In genomic region chr2:71263386-71263785, GRCh38 we compare ENCODE assay signal across 2 cellular contexts.
TF ChIP-seq lines count a peak whose summit lies in the region.

No MANE protein-coding gene starts in this region.

TF ChIP-seq in HepG2, 621 proteins besides CTCF, POLR2A, EP300 and RAD21:
- TF ChIP-seq SOX5 (CRISPR knock-in tag; IDR thresholded peaks at IDR 0.05; ENCODE audit: borderline replicate concordance) (no peak), SATB2 (CRISPR knock-in tag; IDR thresholded peaks at IDR 0.05) (no peak), ZNF232 (CRISPR knock-in tag; IDR thresholded peaks at IDR 0.05; ENCODE audit: borderline replicate concordance) (no peak), HOXA5 (CRISPR knock-in tag; IDR thresholded peaks at IDR 0.05) (no peak), ATF1 (CRISPR knock-in tag; IDR thresholded peaks at IDR 0.05) (no peak), TAF15 (IDR thresholded peaks at IDR 0.05; ENCODE audit: low read depth, low read length, poor library complexity, severe bottlenecking) (no peak), ESRRA (CRISPR knock-in tag; IDR thresholded peaks at IDR 0.05; ENCODE audit: low read depth) (no peak), MAFK (conservative IDR thresholded peaks at IDR 0.05 in 1 of 2, IDR thresholded peaks at IDR 0.05 in 1 of 2; ENCODE audit: low read length in 2 of 2) (peak; percentile 41 to 74; a peak in 2 of 4 replicates), KDM5B (CRISPR knock-in tag; IDR thresholded peaks at IDR 0.05; ENCODE audit: borderline replicate concordance) (no peak), REXO4 (CRISPR knock-in tag; IDR thresholded peaks at IDR 0.05; ENCODE audit: borderline replicate concordance) (no peak), ATF6 (CRISPR knock-in tag; conservative IDR thresholded peaks at IDR 0.05) (no peak), E2F1 (CRISPR knock-in tag; IDR thresholded peaks at IDR 0.05) (no peak), KLF13 (CRISPR knock-in tag; IDR thresholded peaks at IDR 0.05) (no peak), MAFF (IDR thresholded peaks at IDR 0.05; ENCODE audit: low read depth, low read length) (peak; percentile 36; the same call in 1 of the 2 replicates), POLR2G (IDR thresholded peaks at IDR 0.05; ENCODE audit: low read depth, low read length) (no peak), NFKBIZ (CRISPR knock-in tag; IDR thresholded peaks at IDR 0.05) (no peak)

TF ChIP-seq in A549, 52 proteins besides CTCF, POLR2A, EP300 and RAD21:
- TF ChIP-seq TFCP2L1 (CRISPR knock-in tag; IDR thresholded peaks at IDR 0.05) (no peak), ZC3H11A (IDR thresholded peaks at IDR 0.05) (no peak), FOSB (CRISPR knock-in tag; IDR thresholded peaks at IDR 0.05) (no peak), MAFK (IDR thresholded peaks at IDR 0.05; ENCODE audit: partially characterized antibody) (peak; percentile 67), RCOR1 (IDR thresholded peaks at IDR 0.05; ENCODE audit: low read depth, low read length) (no peak)
